22 cellular contexts compared by ENCODE assay signal in genomic region chr2:237630216-237631000, GRCh38. TPM values are rescaled to one million over a fixed set of nuclear protein-coding genes. Genes with fewer than 3 reads are reported as not detected.
DNase-seq lines count a peak whose midpoint lies in the region; ATAC-seq, FAIRE-seq and TF ChIP-seq lines count a peak whose summit lies in the region.
"Had no signal": no experiment of that assay in that cellular context is flagged by ENCODE, and none has a peak within 500 bp of the region (broad histone marks: within the 10 kb centered on the region; RNA-seq: fewer than 3 reads in every experiment).

No MANE protein-coding gene starts in this region.

- no peaks in the 10 kb centered on the region for H3K9me3 Mint-ChIP-seq in activated naive CD8-positive, alpha-beta T cell treated with anti-CD3 and anti-CD28 coated beads, Interleukin-2, amount 50 U/mL, for 24 hours
- peaks cover 2% of the 10 kb centered on the region for H3K9me3 Mint-ChIP-seq in activated naive CD8-positive, alpha-beta T cell treated with anti-CD3 and anti-CD28 coated beads for 36 hours
- peaks cover 15% of the 10 kb centered on the region for H3K9me3 Mint-ChIP-seq in WTC11
- peaks cover 13% of the 10 kb centered on the region for H3K9me3 Mint-ChIP-seq in nephron
- H3K9me3 Mint-ChIP-seq in activated CD8-positive, alpha-beta memory T cell treated with anti-CD3 and anti-CD28 coated beads, Interleukin-2, amount 10 ng/mL, durations not matched to agents 7 days and 5 days (ENCODE audit: low read depth) = peaks cover 2% of the 10 kb centered on the region

- POLR2A ChIA-PET in WTC11 (lab: Charles Lee) = no interaction called here

- intact Hi-C loops in thyroid gland (cut with DNase I) = no loop called here

- CTCF ChIA-PET in WTC11 (lab: Charles Lee) = interaction anchor here (2.5 kb wide), 1 partner anchor 16 kb away, joined by 6 read pairs; no protein-coding TSS in a partner anchor
- CTCF ChIA-PET in activated CD8-positive, alpha-beta memory T cell treated with anti-CD3 and anti-CD28 coated beads, Interleukin-2, amount 10 ng/mL, durations not matched to agents 7 days and 5 days (lab: Charles Lee) = no interaction called here

- H3K9me3 ChIP-seq in thyroid gland = no peaks in the 10 kb centered on the region
- H3K9me3 ChIP-seq: pancreas, testis had no signal

- H3K4me3 Mint-ChIP-seq in activated naive CD8-positive, alpha-beta T cell treated with anti-CD3 and anti-CD28 coated beads, Interleukin-2, amount 50 U/mL, for 24 hours = no peak overlapping the region
- H3K4me3 Mint-ChIP-seq in activated naive CD8-positive, alpha-beta T cell treated with anti-CD3 and anti-CD28 coated beads for 36 hours = no peak overlapping the region
- H3K4me3 Mint-ChIP-seq in WTC11 (no peak overlapping the region), nephron (peak overlapping the region; percentile 50 to 96 (median 95))
- no peak overlapping the region for H3K4me3 Mint-ChIP-seq in activated CD8-positive, alpha-beta memory T cell treated with anti-CD3 and anti-CD28 coated beads, Interleukin-2, amount 10 ng/mL, durations not matched to agents 7 days and 5 days
- H3K4me3 Mint-ChIP-seq: activated CD4-positive, alpha-beta T cell treated with anti-CD3 and anti-CD28 coated beads for 36 hours had no signal

- WGBS in thyroid gland, 2 donors = 75 to 94% methylated on average over 10 to 12 of the region's 12 CpGs

- H3K36me3 Mint-ChIP-seq in activated naive CD8-positive, alpha-beta T cell treated with anti-CD3 and anti-CD28 coated beads, Interleukin-2, amount 50 U/mL, for 24 hours (ENCODE audit: low read depth) = no peaks in the 10 kb centered on the region
- H3K36me3 Mint-ChIP-seq in activated naive CD8-positive, alpha-beta T cell treated with anti-CD3 and anti-CD28 coated beads for 36 hours = peaks cover 3% of the 10 kb centered on the region
- H3K36me3 Mint-ChIP-seq in WTC11 = peaks cover 33% of the 10 kb centered on the region
- H3K36me3 Mint-ChIP-seq in nephron (ENCODE audit: low read depth) = peaks cover 39% of the 10 kb centered on the region
- no peaks in the 10 kb centered on the region for H3K36me3 Mint-ChIP-seq in activated CD8-positive, alpha-beta memory T cell treated with anti-CD3 and anti-CD28 coated beads, Interleukin-2, amount 10 ng/mL, durations not matched to agents 7 days and 5 days

- TF ChIP-seq POLR2A in thyroid gland (IDR thresholded peaks at IDR 0.05) (no peak), H54 (IDR thresholded peaks at IDR 0.05; ENCODE audit: low read depth, low read length) (no peak)

- H3K27me3 ChIP-seq in thyroid gland = no peaks in the 10 kb centered on the region
- H3K27me3 ChIP-seq: pancreas, testis had no signal

- DNase-seq in activated naive CD8-positive, alpha-beta T cell treated with anti-CD3 and anti-CD28 coated beads, Interleukin-2, amount 50 U/mL, for 24 hours = no peak
- DNase-seq in activated naive CD8-positive, alpha-beta T cell treated with anti-CD3 and anti-CD28 coated beads for 36 hours = no peak
- DNase-seq in WTC11 (ENCODE audit: low spot score) = no peak
- DNase-seq in thyroid gland = no peak
- no peak for DNase-seq in H54 (ENCODE audit: insufficient read length, low spot score)
- no peak for DNase-seq in activated CD8-positive, alpha-beta memory T cell treated with anti-CD3 and anti-CD28 coated beads, Interleukin-2, amount 10 ng/mL, durations not matched to agents 7 days and 5 days
- no peak for DNase-seq in germinal center (ENCODE audit: low spot score)
- DNase-seq: 8988T; activated CD4-positive, alpha-beta T cell treated with anti-CD3 and anti-CD28 coated beads for 36 hours; activated gamma-delta T cell; amygdala; DMS153; NCI-H1436 treated with DMSO at 0.1 percent for 48 hours; NCI-H2171 treated with DMSO at 0.1 percent for 48 hours; NCI-H774; pancreas; spleen; testis had no signal

- H3K36me3 ChIP-seq in thyroid gland = no peaks in the 10 kb centered on the region
- H3K36me3 ChIP-seq: pancreas had no signal

- H3K27ac ChIP-seq in thyroid gland = peak overlapping the region; percentile 68 to 85 (median 76)
- H3K27ac ChIP-seq: pancreas, spleen, testis had no signal

- ATAC-seq in activated naive CD8-positive, alpha-beta T cell treated with anti-CD3 and anti-CD28 coated beads, Interleukin-2, amount 50 U/mL, for 24 hours = no peak
- no peak for ATAC-seq in WTC11
- no peak for ATAC-seq in activated CD8-positive, alpha-beta memory T cell treated with anti-CD3 and anti-CD28 coated beads, Interleukin-2, amount 10 ng/mL, durations not matched to agents 7 days and 5 days
- ATAC-seq: left lobe of liver, pancreas had no signal

- TF ChIP-seq CTCF in WTC11 (IDR thresholded peaks at IDR 0.05) (no peak), nephron (IDR thresholded peaks at IDR 0.05; ENCODE audit: unreplicated experiment in 3 of 3) (no peak), thyroid gland (IDR thresholded peaks at IDR 0.05) (no peak)

- peak overlapping the region; percentile 10 for H3K27ac Mint-ChIP-seq in activated naive CD8-positive, alpha-beta T cell treated with anti-CD3 and anti-CD28 coated beads, Interleukin-2, amount 50 U/mL, for 24 hours
- H3K27ac Mint-ChIP-seq in activated naive CD8-positive, alpha-beta T cell treated with anti-CD3 and anti-CD28 coated beads for 36 hours = no peak overlapping the region
- H3K27ac Mint-ChIP-seq in WTC11 = peak overlapping the region; percentile 22; the same call in 1 of the 2 replicates
- peak overlapping the region; percentile 29 to 80 (median 56) for H3K27ac Mint-ChIP-seq in nephron
- H3K27ac Mint-ChIP-seq in activated CD8-positive, alpha-beta memory T cell treated with anti-CD3 and anti-CD28 coated beads, Interleukin-2, amount 10 ng/mL, durations not matched to agents 7 days and 5 days = no peak overlapping the region
- H3K27ac Mint-ChIP-seq: activated CD4-positive, alpha-beta T cell treated with anti-CD3 and anti-CD28 coated beads for 36 hours; CD14-positive monocyte had no signal

- no peak for FAIRE-seq in H54 (lab: Jason Lieb, UNC)
- FAIRE-seq: GM12892, pancreas had no signal

- H3K4me3 ChIP-seq in thyroid gland (replicated peaks in 1 of 3) = no peak overlapping the region
- H3K4me3 ChIP-seq: pancreas, spleen, testis had no signal

- H3K4me1 ChIP-seq in thyroid gland = peaks cover 26 to 57% of the 10 kb centered on the region in 2 donors

- H3K4me1 Mint-ChIP-seq in activated naive CD8-positive, alpha-beta T cell treated with anti-CD3 and anti-CD28 coated beads, Interleukin-2, amount 50 U/mL, for 24 hours = peaks cover 23% of the 10 kb centered on the region
- peaks cover 27% of the 10 kb centered on the region for H3K4me1 Mint-ChIP-seq in activated naive CD8-positive, alpha-beta T cell treated with anti-CD3 and anti-CD28 coated beads for 36 hours
- peaks cover 38% of the 10 kb centered on the region for H3K4me1 Mint-ChIP-seq in WTC11
- H3K4me1 Mint-ChIP-seq in nephron = peaks cover 65% of the 10 kb centered on the region
- H3K4me1 Mint-ChIP-seq in activated CD8-positive, alpha-beta memory T cell treated with anti-CD3 and anti-CD28 coated beads, Interleukin-2, amount 10 ng/mL, durations not matched to agents 7 days and 5 days = peaks cover 10% of the 10 kb centered on the region

- peaks cover 31% of the 10 kb centered on the region for H3K27me3 Mint-ChIP-seq in activated naive CD8-positive, alpha-beta T cell treated with anti-CD3 and anti-CD28 coated beads, Interleukin-2, amount 50 U/mL, for 24 hours
- H3K27me3 Mint-ChIP-seq in activated naive CD8-positive, alpha-beta T cell treated with anti-CD3 and anti-CD28 coated beads for 36 hours = peaks cover 11% of the 10 kb centered on the region
- H3K27me3 Mint-ChIP-seq in WTC11 (ENCODE audit: low read depth) (peaks cover 27% of the 10 kb centered on the region), nephron (ENCODE audit: low read depth) (peaks cover 25% of the 10 kb centered on the region)
- H3K27me3 Mint-ChIP-seq in activated CD8-positive, alpha-beta memory T cell treated with anti-CD3 and anti-CD28 coated beads, Interleukin-2, amount 10 ng/mL, durations not matched to agents 7 days and 5 days = peaks cover 53% of the 10 kb centered on the region

TF ChIP-seq in WTC11, 78 proteins besides CTCF, POLR2A, EP300 and RAD21 (continues in another document):
- TF ChIP-seq TEAD4 (CRISPR knock-in tag; IDR thresholded peaks at IDR 0.05) (no peak), SOX15 (CRISPR knock-in tag; IDR thresholded peaks at IDR 0.05) (no peak)

RNA-seq across cellular contexts. Expression of gene LRRFIP1, which starts 3.0 kb away (rescaled TPM):
- total RNA-seq in activated naive CD8-positive, alpha-beta T cell treated with anti-CD3 and anti-CD28 coated beads for 36 hours = 100 to 1,000 TPM; 162 to 164 TPM
- 70.6 to 88.4 TPM (median 71.2 TPM) in 3 replicates for total RNA-seq in WTC11 (2021)
- 100 to 1,000 TPM in 2 of 4 donors, 10 to 100 TPM in 2; 76.1 to 113 (median 96.6) TPM for total RNA-seq in thyroid gland
- 100 to 1,000 TPM; 197 to 229 TPM for total RNA-seq in activated CD8-positive, alpha-beta memory T cell treated with anti-CD3 and anti-CD28 coated beads, Interleukin-2, amount 10 ng/mL, durations not matched to agents 7 days and 5 days

RNA-seq across cellular contexts. Expression of gene RAB17, which starts 39.9 kb away (rescaled TPM):
- total RNA-seq in activated naive CD8-positive, alpha-beta T cell treated with anti-CD3 and anti-CD28 coated beads for 36 hours = under 1 TPM; 0.31 to 0.40 TPM
- total RNA-seq in WTC11 (2021) (134 to 140 TPM (median 137 TPM) in 3 replicates), thyroid gland (10 to 100 TPM; 37.6 to 88.1 (median 70.1) TPM)
- not detected for total RNA-seq in activated CD8-positive, alpha-beta memory T cell treated with anti-CD3 and anti-CD28 coated beads, Interleukin-2, amount 10 ng/mL, durations not matched to agents 7 days and 5 days

Comparison
In these comparisons a context has a peak if more than half of its experiments do, and no peak if none do; other contexts are left out.
1. H3K27ac Mint-ChIP-seq: peak in activated naive CD8-positive, alpha-beta T cell treated with anti-CD3 and anti-CD28 coated beads, Interleukin-2, amount 50 U/mL, for 24 hours (single experiment), WTC11 (single experiment) and nephron (3 of 3); none in activated naive CD8-positive, alpha-beta T cell treated with anti-CD3 and anti-CD28 coated beads for 36 hours (single experiment) and activated CD8-positive, alpha-beta memory T cell treated with anti-CD3 and anti-CD28 coated beads, Interleukin-2, amount 10 ng/mL, durations not matched to agents 7 days and 5 days (single experiment).
2. H3K4me3 Mint-ChIP-seq: peak in nephron (3 of 3); none in activated naive CD8-positive, alpha-beta T cell treated with anti-CD3 and anti-CD28 coated beads, Interleukin-2, amount 50 U/mL, for 24 hours (single experiment), activated naive CD8-positive, alpha-beta T cell treated with anti-CD3 and anti-CD28 coated beads for 36 hours (single experiment), WTC11 (single experiment) and activated CD8-positive, alpha-beta memory T cell treated with anti-CD3 and anti-CD28 coated beads, Interleukin-2, amount 10 ng/mL, durations not matched to agents 7 days and 5 days (single experiment).
3. RNA of gene RAB17, which starts 39.9 kb away (total RNA-seq): 134 to 140 TPM in WTC11 and 37.6 to 88.1 TPM in thyroid gland; 0.31 to 0.40 TPM in activated naive CD8-positive, alpha-beta T cell treated with anti-CD3 and anti-CD28 coated beads for 36 hours and not detected in activated CD8-positive, alpha-beta memory T cell treated with anti-CD3 and anti-CD28 coated beads, Interleukin-2, amount 10 ng/mL, durations not matched to agents 7 days and 5 days; every median in the first group is over 10 times any median in the second.